11 cellular contexts compared by ENCODE assay signal in the genomic region with DNA sequence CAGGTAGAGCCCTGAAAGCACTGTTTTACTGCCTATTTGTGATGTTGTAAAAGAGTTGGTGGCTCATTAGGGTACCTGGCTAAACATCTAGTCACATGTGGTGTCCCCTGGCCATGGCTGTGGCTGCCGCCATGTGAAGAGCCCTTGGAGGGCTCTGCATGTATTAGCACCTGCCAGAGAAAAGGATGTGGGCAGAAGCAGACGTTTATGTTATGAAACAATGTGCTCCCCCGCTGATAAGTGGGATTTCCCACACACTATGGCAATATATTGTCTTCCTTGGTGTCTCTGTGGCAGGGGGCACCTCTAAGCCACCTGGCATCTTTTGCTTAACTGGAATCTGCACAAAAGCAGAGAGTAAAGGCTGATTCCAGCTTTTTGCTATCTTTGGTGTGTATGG. TPM values are rescaled to one million over a fixed set of nuclear protein-coding genes. Genes with fewer than 3 reads are reported as not detected.
A peak's percentile ranks its signal among the peaks of the same experiment; 100 is the strongest.
DNase-seq lines count a peak whose midpoint lies in the region; ATAC-seq and TF ChIP-seq lines count a peak whose summit lies in the region.
"Had no signal": no experiment of that assay in that cellular context is flagged by ENCODE, and none has a peak within 500 bp of the region (broad histone marks: within the 10 kb centered on the region; RNA-seq: fewer than 3 reads in every experiment).

No MANE protein-coding gene starts in this region.

- no peak for TF ChIP-seq POLR2A in suprapubic skin (IDR thresholded peaks at IDR 0.05)

- 88% methylated on average over 3 of the region's 3 CpGs for WGBS in suprapubic skin

- peak; percentile 42 for ATAC-seq in HG02623 (IDR thresholded peaks at IDR 0.05; ENCODE audit: unreplicated experiment)

- H3K27me3 Mint-ChIP-seq in T-helper 1 cell treated with Interleukin-12 subunit alpha and Interleukin-12 subunit beta and Interleukin-4 antibody, amounts not matched to agents 30 μg/mL and 1 μg/mL, for 36 hours (ENCODE audit: low read depth) = peaks cover 16% of the 10 kb centered on the region
- peaks cover 11 to 37% (median 16%) of the 10 kb centered on the region in 3 donors for H3K27me3 Mint-ChIP-seq in immature natural killer cell (ENCODE audit: low read depth in 3 of 3)

- no peaks in the 10 kb centered on the region for H3K9me3 ChIP-seq in suprapubic skin
- H3K9me3 ChIP-seq: MG63 had no signal

- H3K4me3 ChIP-seq in suprapubic skin = no peak overlapping the region
- H3K4me3 ChIP-seq: MG63 had no signal

- no peaks in the 10 kb centered on the region for H3K9me3 Mint-ChIP-seq in T-helper 1 cell treated with Interleukin-12 subunit alpha and Interleukin-12 subunit beta and Interleukin-4 antibody, amounts not matched to agents 30 μg/mL and 1 μg/mL, for 36 hours
- H3K9me3 Mint-ChIP-seq in immature natural killer cell = no peaks in the 10 kb centered on the region

- H3K36me3 Mint-ChIP-seq in T-helper 1 cell treated with Interleukin-12 subunit alpha and Interleukin-12 subunit beta and Interleukin-4 antibody, amounts not matched to agents 30 μg/mL and 1 μg/mL, for 36 hours (ENCODE audit: low read depth) = peaks cover 33% of the 10 kb centered on the region
- H3K36me3 Mint-ChIP-seq in immature natural killer cell = peaks cover 0 to 17% (median 11%) of the 10 kb centered on the region in 3 donors

- peaks cover 59% of the 10 kb centered on the region for H3K4me1 Mint-ChIP-seq in T-helper 1 cell treated with Interleukin-12 subunit alpha and Interleukin-12 subunit beta and Interleukin-4 antibody, amounts not matched to agents 30 μg/mL and 1 μg/mL, for 36 hours (ENCODE audit: low read depth)
- peaks cover 67 to 72% of the 10 kb centered on the region in 2 donors for H3K4me1 Mint-ChIP-seq in immature natural killer cell

- DNase-seq in GF-D8 (lab: John Stamatoyannopoulos, UW) (peak; percentile 88), immature natural killer cell (peak; percentile 74 to 81 (median 78)), NCI-H1930 (lab: John Stamatoyannopoulos, UW) (no peak), suprapubic skin (ENCODE audit: low spot score in 2 of 2) (no peak), OCI-M2 (lab: John Stamatoyannopoulos, UW; ENCODE audit: unreplicated experiment) (no peak), DMS153 treated with DMSO at 0.1 percent for 48 hours (lab: John Stamatoyannopoulos, UW; ENCODE audit: unreplicated experiment) (no peak)
- DNase-seq: MG63, occipital lobe, SHP77 treated with DMSO at 0.1 percent for 48 hours had no signal

- no peak for TF ChIP-seq CTCF in suprapubic skin (IDR thresholded peaks at IDR 0.05)

- no peaks in the 10 kb centered on the region for H3K27me3 ChIP-seq in suprapubic skin
- H3K27me3 ChIP-seq: MG63 had no signal

- peak overlapping the region; percentile 13 for H3K4me3 Mint-ChIP-seq in T-helper 1 cell treated with Interleukin-12 subunit alpha and Interleukin-12 subunit beta and Interleukin-4 antibody, amounts not matched to agents 30 μg/mL and 1 μg/mL, for 36 hours
- peak overlapping the region; percentile 6 to 71 (median 59) for H3K4me3 Mint-ChIP-seq in immature natural killer cell

- no peaks in the 10 kb centered on the region for H3K36me3 ChIP-seq in suprapubic skin
- H3K36me3 ChIP-seq: MG63 had no signal

- no peak overlapping the region for H3K27ac Mint-ChIP-seq in T-helper 1 cell treated with Interleukin-12 subunit alpha and Interleukin-12 subunit beta and Interleukin-4 antibody, amounts not matched to agents 30 μg/mL and 1 μg/mL, for 36 hours
- peak overlapping the region; percentile 24 to 91 (median 79) for H3K27ac Mint-ChIP-seq in immature natural killer cell

- TF ChIP-seq EP300 in suprapubic skin (IDR thresholded peaks at IDR 0.05) = no peak

- H3K4me1 ChIP-seq in suprapubic skin = peaks cover 21% of the 10 kb centered on the region

- H3K27ac ChIP-seq in suprapubic skin = no peak overlapping the region

RNA-seq across cellular contexts. Expression of gene TENT5C, which starts 9.6 kb away (rescaled TPM):
- polyA plus RNA-seq in immature natural killer cell = 10 to 100 TPM in 2 of 3 donors, 1 to 10 TPM in 1; 7.4 to 25.7 (median 25.3) TPM
- 1 to 10 TPM; 2.7 to 5.0 (median 3.4) TPM for total RNA-seq in suprapubic skin

Comparison
In these comparisons a context has a peak if more than half of its experiments do, and no peak if none do; other contexts are left out.
1. DNase-seq: peak in GF-D8 (single experiment) and immature natural killer cell (3 of 3); none in NCI-H1930 (0 of 2), suprapubic skin (0 of 2), OCI-M2 (single experiment) and DMS153 treated with DMSO at 0.1 percent for 48 hours (single experiment).